ENCODE assay signal across 1 cellular context in the genomic region with DNA sequence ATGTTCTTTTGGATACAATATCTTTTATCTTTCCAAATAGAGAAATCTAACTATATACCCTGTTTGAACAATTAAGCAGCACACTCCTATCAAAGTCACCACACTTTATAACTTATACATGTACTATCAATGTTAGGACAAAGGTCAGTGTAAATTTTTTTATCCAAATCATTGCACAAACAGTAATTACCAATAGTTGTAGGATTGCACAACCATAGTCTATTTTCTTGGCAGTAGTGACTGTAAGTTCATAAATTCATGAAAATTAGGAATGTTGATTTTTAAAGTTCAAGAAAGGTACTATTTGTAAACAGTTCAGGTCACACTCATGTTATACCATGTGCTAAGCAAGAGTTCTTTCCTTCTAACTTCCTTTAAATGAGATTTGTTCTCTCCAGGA.
A peak's percentile ranks its signal among the peaks of the same experiment; 100 is the strongest.
TF ChIP-seq lines count a peak whose summit lies in the region.

No MANE protein-coding gene starts in this region.

TF ChIP-seq in HepG2, 621 proteins besides CTCF, POLR2A, EP300 and RAD21 (continued from another document):
- TF ChIP-seq, protein P1, sequence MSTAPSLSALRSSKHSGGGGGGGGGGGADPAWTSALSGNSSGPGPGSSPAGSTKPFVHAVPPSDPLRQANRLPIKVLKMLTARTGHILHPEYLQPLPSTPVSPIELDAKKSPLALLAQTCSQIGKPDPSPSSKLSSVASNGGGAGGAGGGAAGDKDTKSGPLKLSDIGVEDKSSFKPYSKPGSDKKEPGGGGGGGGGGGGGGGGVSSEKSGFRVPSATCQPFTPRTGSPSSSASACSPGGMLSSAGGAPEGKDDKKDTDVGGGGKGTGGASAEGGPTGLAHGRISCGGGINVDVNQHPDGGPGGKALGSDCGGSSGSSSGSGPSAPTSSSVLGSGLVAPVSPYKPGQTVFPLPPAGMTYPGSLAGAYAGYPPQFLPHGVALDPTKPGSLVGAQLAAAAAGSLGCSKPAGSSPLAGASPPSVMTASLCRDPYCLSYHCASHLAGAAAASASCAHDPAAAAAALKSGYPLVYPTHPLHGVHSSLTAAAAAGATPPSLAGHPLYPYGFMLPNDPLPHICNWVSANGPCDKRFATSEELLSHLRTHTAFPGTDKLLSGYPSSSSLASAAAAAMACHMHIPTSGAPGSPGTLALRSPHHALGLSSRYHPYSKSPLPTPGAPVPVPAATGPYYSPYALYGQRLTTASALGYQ (CRISPR knock-in tag; IDR thresholded peaks at IDR 0.05) = no peak
- TF ChIP-seq CEBPB (IDR thresholded peaks at IDR 0.05; ENCODE audit: borderline replicate concordance, low read depth, low read length) (peak; percentile 22; the same call in 1 of the 2 replicates), HOXA7 (CRISPR knock-in tag; IDR thresholded peaks at IDR 0.05) (no peak)
TF ChIP-seq in HepG2: peak in this region for 1.
